Comparison of ENCODE assay signal across 17 cellular contexts in genomic region chr15:73838795-73839565, GRCh38. TPM values are rescaled to one million over a fixed set of nuclear protein-coding genes. Genes with fewer than 3 reads are reported as not detected.
DNase-seq lines count a peak whose midpoint lies in the region; ATAC-seq and TF ChIP-seq lines count a peak whose summit lies in the region.
"Had no signal": no experiment of that assay in that cellular context is flagged by ENCODE, and none has a peak within 500 bp of the region (broad histone marks: within the 10 kb centered on the region; RNA-seq: fewer than 3 reads in every experiment).

No MANE protein-coding gene starts in this region.

- no peaks in the 10 kb centered on the region for H3K36me3 Mint-ChIP-seq in type B pancreatic cell
- H3K36me3 Mint-ChIP-seq: CD4-positive, alpha-beta memory T cell; natural killer cell treated with Interleukin-12 subunit alpha and Interleukin-12 subunit beta and Interleukin-15 and Interleukin-18, amount 100 ng/mL, for 72 hours had no signal

- no peak overlapping the region for H3K4me3 Mint-ChIP-seq in type B pancreatic cell
- H3K4me3 Mint-ChIP-seq: activated CD4-positive, alpha-beta T cell treated with anti-CD3 and anti-CD28 coated beads for 36 hours; activated T-helper 1 cell treated with anti-CD3 and anti-CD28 coated beads, Interleukin-12 subunit alpha, Interleukin-12 subunit beta, Interleukin-2, Interleukin-4 antibody, amounts not matched to agents 30 ng/mL and 10 ng/mL and 1 ng/mL, durations not matched to agents 14 hours and 24 hours and 36 hours; CD4-positive, alpha-beta memory T cell; natural killer cell treated with Interleukin-12 subunit alpha and Interleukin-12 subunit beta and Interleukin-15 and Interleukin-18, amount 100 ng/mL, for 72 hours had no signal

- ATAC-seq in body of pancreas (peak; percentile 81), HG02678 (IDR thresholded peaks at IDR 0.05; ENCODE audit: unreplicated experiment) (no peak)
- ATAC-seq: activated CD4-positive, alpha-beta T cell treated with anti-CD3 and anti-CD28 coated beads for 36 hours; natural killer cell treated with Interleukin-12 subunit alpha and Interleukin-12 subunit beta and Interleukin-15 and Interleukin-18, amount 100 ng/mL, for 72 hours had no signal

- no peak for TF ChIP-seq EP300 in stomach (IDR thresholded peaks at IDR 0.05)

- intact Hi-C loops in body of pancreas (cut with DNase I), result no loop called here
- intact Hi-C loops in stomach (cut with DNase I; ENCODE audit: low total_unique reads), result no loop called here

- H3K27me3 Mint-ChIP-seq in type B pancreatic cell, result peaks cover 77% of the 10 kb centered on the region

- no peaks in the 10 kb centered on the region for H3K9me3 ChIP-seq in HEK293 (ENCODE audit: control insufficient read depth, insufficient read depth, low read depth, low read length)
- no peaks in the 10 kb centered on the region for H3K9me3 ChIP-seq in body of pancreas
- H3K9me3 ChIP-seq in stomach, result no peaks in the 10 kb centered on the region

- no peak for TF ChIP-seq POLR2A in body of pancreas (IDR thresholded peaks at IDR 0.05)
- TF ChIP-seq POLR2A in stomach (IDR thresholded peaks at IDR 0.05), result no peak

- no peaks in the 10 kb centered on the region for H3K27me3 ChIP-seq in body of pancreas
- peaks cover 0 to 31% (median 3%) of the 10 kb centered on the region in 3 donors for H3K27me3 ChIP-seq in stomach

- H3K4me3 ChIP-seq in HEK293 (ENCODE audit: low read depth, low read length), result no peak overlapping the region
- H3K4me3 ChIP-seq in body of pancreas, result no peak overlapping the region
- no peak overlapping the region for H3K4me3 ChIP-seq in stomach
- H3K4me3 ChIP-seq: SK-N-MC had no signal

- DNase-seq in body of pancreas (peak; percentile 51 to 79 (median 74)), inferior parietal cortex (ENCODE audit: extremely low spot score) (peak; percentile 34), stomach (peak; percentile 80), GDM1 (lab: John Stamatoyannopoulos, UW) (no peak), type B pancreatic cell (ENCODE audit: extremely low spot score, unreplicated experiment) (no peak), dedifferentiated amniotic fluid mesenchymal stem cell (ENCODE audit: extremely low spot score) (no peak)
- DNase-seq: activated CD4-positive, alpha-beta T cell treated with anti-CD3 and anti-CD28 coated beads for 36 hours; CD4-positive, alpha-beta memory T cell; central memory CD4-positive, alpha-beta T cell; NCI-H1417 treated with DMSO at 0.1 percent for 48 hours; NCI-H774 had no signal

- CTCF ChIA-PET in HEK293 (lab: Yijun Ruan, JAX), result interaction anchor here (0.6 to 1.2 kb wide), 4 partner anchors 33 to 810 kb away, joined by 3 to 4 read pairs (median 4); no protein-coding TSS in a partner anchor

- H3K9me3 Mint-ChIP-seq in type B pancreatic cell, result no peaks in the 10 kb centered on the region
- H3K9me3 Mint-ChIP-seq: activated T-helper 1 cell treated with anti-CD3 and anti-CD28 coated beads, Interleukin-12 subunit alpha, Interleukin-12 subunit beta, Interleukin-2, Interleukin-4 antibody, amounts not matched to agents 30 ng/mL and 10 ng/mL and 1 ng/mL, durations not matched to agents 14 hours and 24 hours and 36 hours; natural killer cell treated with Interleukin-12 subunit alpha and Interleukin-12 subunit beta and Interleukin-15 and Interleukin-18, amount 100 ng/mL, for 72 hours had no signal

- H3K4me1 ChIP-seq in HEK293 (ENCODE audit: control insufficient read depth, insufficient read depth, low read length), result no peaks in the 10 kb centered on the region
- peaks cover 5% of the 10 kb centered on the region for H3K4me1 ChIP-seq in body of pancreas
- H3K4me1 ChIP-seq in stomach, result peaks cover 0 to 13% (median 10%) of the 10 kb centered on the region in 4 donors

- no peak overlapping the region for H3K27ac ChIP-seq in HEK293 (ENCODE audit: extremely low read depth, low read depth, low read length)
- no peak overlapping the region for H3K27ac ChIP-seq in body of pancreas
- no peak overlapping the region for H3K27ac ChIP-seq in stomach
- H3K27ac ChIP-seq: SK-N-MC had no signal

- H3K4me1 Mint-ChIP-seq in type B pancreatic cell (ENCODE audit: unreplicated experiment), result no peaks in the 10 kb centered on the region
- H3K4me1 Mint-ChIP-seq: activated CD4-positive, alpha-beta T cell treated with anti-CD3 and anti-CD28 coated beads for 36 hours; CD4-positive, alpha-beta memory T cell had no signal

- WGBS in body of pancreas, 2 donors, result 26 to 32% methylated on average over 13 of the region's 13 CpGs
- 28 to 39% (median 36%) methylated on average over 13 of the region's 13 CpGs for WGBS in stomach, 5 donors

- H3K36me3 ChIP-seq in HEK293 (ENCODE audit: control insufficient read depth in 2 of 2, insufficient read depth in 1 of 2, low read length in 2 of 2), result no peaks in the 10 kb centered on the region
- no peaks in the 10 kb centered on the region for H3K36me3 ChIP-seq in body of pancreas (replicated peaks in 1 of 2; ENCODE audit: insufficient read depth in 1 of 2, low read depth in 2 of 2)
- no peaks in the 10 kb centered on the region for H3K36me3 ChIP-seq in stomach

- TF ChIP-seq CTCF in HEK293 (tag by site-specific recombination; IDR thresholded peaks at IDR 0.05) (no peak), body of pancreas (IDR thresholded peaks at IDR 0.05) (peak in 3 of 7 experiments; percentile 10 to 22 (median 18)), stomach (IDR thresholded peaks at IDR 0.05) (no peak), type B pancreatic cell (conservative IDR thresholded peaks at IDR 0.05) (no peak)

- no peak overlapping the region for H3K27ac Mint-ChIP-seq in type B pancreatic cell
- H3K27ac Mint-ChIP-seq: activated CD4-positive, alpha-beta T cell treated with anti-CD3 and anti-CD28 coated beads for 36 hours; activated T-helper 1 cell treated with anti-CD3 and anti-CD28 coated beads, Interleukin-12 subunit alpha, Interleukin-12 subunit beta, Interleukin-2, Interleukin-4 antibody, amounts not matched to agents 30 ng/mL and 10 ng/mL and 1 ng/mL, durations not matched to agents 14 hours and 24 hours and 36 hours; CD4-positive, alpha-beta memory T cell; natural killer cell treated with Interleukin-12 subunit alpha and Interleukin-12 subunit beta and Interleukin-15 and Interleukin-18, amount 100 ng/mL, for 72 hours had no signal

- POLR2A ChIA-PET in HEK293 (lab: Yijun Ruan, JAX), result interaction anchor here (0.5 to 0.7 kb wide), 2 partner anchors 50 to 92 kb away, joined by 3 to 8 read pairs; no protein-coding TSS in a partner anchor

TF ChIP-seq in HEK293, 187 proteins besides CTCF, POLR2A, EP300 and RAD21:
- TF ChIP-seq ZFP41 (tag by site-specific recombination; IDR thresholded peaks at IDR 0.05; ENCODE audit: borderline replicate concordance) (no peak), ZNF335 (tag by site-specific recombination; conservative IDR thresholded peaks at IDR 0.05) (peak; percentile 72)
TF ChIP-seq in HEK293: peak in this region for 1.

RNA-seq across cellular contexts. Expression of gene TBC1D21, which starts 34.4 kb away (rescaled TPM):
- not detected for total RNA-seq in body of pancreas
- not detected for total RNA-seq in stomach
- polyA plus RNA-seq in stomach, result not detected
- not detected in 2 replicates for total RNA-seq in type B pancreatic cell (ENCODE audit: low replicate concordance)
- total RNA-seq: activated CD4-positive, alpha-beta T cell treated with anti-CD3 and anti-CD28 coated beads for 36 hours; activated T-helper 1 cell treated with anti-CD3 and anti-CD28 coated beads, Interleukin-12 subunit alpha, Interleukin-12 subunit beta, Interleukin-2, Interleukin-4 antibody, amounts not matched to agents 30 ng/mL and 10 ng/mL and 1 ng/mL, durations not matched to agents 14 hours and 24 hours and 36 hours; CD4-positive, alpha-beta memory T cell; natural killer cell treated with Interleukin-12 subunit alpha and Interleukin-12 subunit beta and Interleukin-15 and Interleukin-18, amount 100 ng/mL, for 72 hours had no signal
- polyA plus RNA-seq: CD4-positive, alpha-beta memory T cell; esophagus had no signal

Comparison
In these comparisons a context has a peak if more than half of its experiments do, and no peak if none do; other contexts are left out.
1. DNase-seq: peak in body of pancreas (4 of 4), inferior parietal cortex (single experiment) and stomach (single experiment); none in GDM1 (single experiment), type B pancreatic cell (single experiment) and dedifferentiated amniotic fluid mesenchymal stem cell (single experiment).